Comparison of ENCODE assay signal across 27 cellular contexts in the genomic region with DNA sequence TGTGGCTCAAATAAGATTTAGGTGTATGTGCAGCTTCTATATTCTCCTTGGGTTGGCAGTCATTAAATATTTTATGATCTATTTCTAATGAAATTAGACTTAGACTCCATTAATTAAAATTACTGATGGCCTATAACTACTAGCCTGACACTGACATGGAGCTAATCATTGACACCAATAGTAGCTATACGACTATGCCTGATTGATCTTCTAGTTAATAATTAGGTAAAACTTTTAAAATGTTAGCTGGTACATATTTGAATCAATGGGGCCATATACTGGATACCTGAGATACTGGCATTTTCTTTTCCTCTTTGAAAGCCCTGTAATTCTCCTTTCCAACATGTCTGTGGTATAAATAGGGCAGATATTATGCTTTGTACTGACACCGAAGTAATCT. TPM values are rescaled to one million over a fixed set of nuclear protein-coding genes. Genes with fewer than 3 reads are reported as not detected.
"Had no signal": no experiment of that assay in that cellular context is flagged by ENCODE, and none has a peak within 500 bp of the region (broad histone marks: within the 10 kb centered on the region; RNA-seq: fewer than 3 reads in every experiment).

No MANE protein-coding gene starts in this region.

- FAIRE-seq: TTC549 had no signal

- H3K36me3 ChIP-seq: Peyer's patch had no signal

- DNase-seq: activated CD4-positive, alpha-beta memory T cell treated with anti-CD3 and anti-CD28 coated beads for 36 hours; activated CD4-positive, alpha-beta T cell treated with anti-CD3 and anti-CD28 coated beads, Interleukin-2, amount 10 ng/mL, durations not matched to agents 7 days and 5 days; activated CD4-positive, CD25-positive, alpha-beta regulatory T cell; activated CD8-positive, alpha-beta memory T cell treated with anti-CD3 and anti-CD28 coated beads for 24 hours; activated effector memory CD4-positive, alpha-beta T cell treated with anti-CD3 and anti-CD28 coated beads, Interleukin-2, amount 50 U/mL, for 16 hours; activated naive CD4-positive, alpha-beta T cell treated with Interleukin-2 at 50 U/mL for 16 hours; activated naive CD8-positive, alpha-beta T cell treated with anti-CD3 and anti-CD28 coated beads, Interleukin-2, amount 50 U/mL, for 24 hours; activated T-cell treated with anti-CD3 and anti-CD28 coated beads, Interleukin-2, amount 50 U/mL, for 4 hours; amniotic stem cell; body of pancreas; central memory CD4-positive, alpha-beta T cell; NCI-H1105 treated with DMSO at 0.1 percent for 48 hours; NCI-H1436 treated with DMSO at 0.1 percent for 48 hours; NCI-H187; NCI-H2081; NCI-H510A treated with DMSO at 0.1 percent for 48 hours; Peyer's patch; SHP77; T-helper 17 cell; T1000 had no signal

- H3K27me3 ChIP-seq: ascending aorta, body of pancreas, Peyer's patch had no signal

- H3K9me3 ChIP-seq: ascending aorta, body of pancreas, Peyer's patch had no signal

- ATAC-seq: activated naive CD4-positive, alpha-beta T cell treated with anti-CD3 and anti-CD28 coated beads, Interleukin-2, amount 50 U/mL, for 72 hours; activated naive CD8-positive, alpha-beta T cell treated with anti-CD3 and anti-CD28 coated beads, Interleukin-2, amount 50 U/mL, for 24 hours; activated T-cell treated with anti-CD3 and anti-CD28 coated beads, Interleukin-2, amount 50 U/mL, for 4 hours; body of pancreas; T-helper 17 cell had no signal

- H3K4me1 ChIP-seq: ascending aorta, body of pancreas, Peyer's patch had no signal

- H3K4me3 ChIP-seq: ascending aorta, body of pancreas, coronary artery, Peyer's patch had no signal

- H3K27ac ChIP-seq: ascending aorta, body of pancreas, coronary artery, Peyer's patch had no signal

RNA-seq across cellular contexts. Expression of a gene that starts 14.4 kb away (rescaled TPM):
- total RNA-seq: activated CD4-positive, alpha-beta memory T cell treated with anti-CD3 and anti-CD28 coated beads for 36 hours; activated CD4-positive, alpha-beta T cell treated with anti-CD3 and anti-CD28 coated beads, Interleukin-2, amount 10 ng/mL, durations not matched to agents 7 days and 5 days; activated naive CD4-positive, alpha-beta T cell treated with anti-CD3 and anti-CD28 coated beads, Interleukin-2, amount 50 U/mL, for 72 hours; activated T-cell treated with anti-CD3 and anti-CD28 coated beads, Interleukin-2, amount 50 U/mL, for 4 hours; ascending aorta; body of pancreas; bronchial epithelial cell; chondrocyte; Peyer's patch; SK-MEL-5; T-helper 17 cell had no signal

RNA-seq across cellular contexts. Expression of a gene that starts 53.9 kb away (rescaled TPM):
- total RNA-seq: ascending aorta had no signal
